ENCODE assay signal across 8 cellular contexts in genomic region chr17:979211-979538, GRCh38. TPM values are rescaled to one million over a fixed set of nuclear protein-coding genes. Genes with fewer than 3 reads are reported as not detected.
DNase-seq lines count a peak whose midpoint lies in the region; ATAC-seq, FAIRE-seq and TF ChIP-seq lines count a peak whose summit lies in the region.

No MANE protein-coding gene starts in this region.

- H3K36me3 ChIP-seq in Peyer's patch (no peaks in the 10 kb centered on the region), small intestine (ENCODE audit: control insufficient read depth in 2 of 2, insufficient read depth in 2 of 2, low read length in 2 of 2) (no peaks in the 10 kb centered on the region), BE2C (no peaks in the 10 kb centered on the region)

- H3K27ac ChIP-seq in Peyer's patch (peak overlapping the region in 3 of 4 donors; percentile 67 to 85 (median 80)), small intestine (ENCODE audit: low read depth in 1 of 2, low read length in 1 of 2) (peak overlapping the region in 1 of 2 donors; percentile 54)

- TF ChIP-seq POLR2A in Peyer's patch (IDR thresholded peaks at IDR 0.05): no peak

- ATAC-seq in GM21786 (IDR thresholded peaks at IDR 0.05; ENCODE audit: unreplicated experiment): peak; percentile 10
- ATAC-seq in Right ventricle myocardium superior (ENCODE audit: poor library complexity): peak; percentile 60
- ATAC-seq in GM21619 (IDR thresholded peaks at IDR 0.05; ENCODE audit: unreplicated experiment): no peak

- WGBS in small intestine, 3 donors: 0 to 1% (median 1%) methylated on average over 8 to 42 of the region's 42 CpGs

- H3K27me3 ChIP-seq in Peyer's patch: peaks cover 0 to 4% of the 10 kb centered on the region in 2 donors
- peaks cover 0 to 5% of the 10 kb centered on the region in 2 donors for H3K27me3 ChIP-seq in small intestine (ENCODE audit: control insufficient read depth in 2 of 2, insufficient read depth in 2 of 2, low read length in 2 of 2)
- H3K27me3 ChIP-seq in BE2C: peaks cover 37% of the 10 kb centered on the region

- DNase-seq in Peyer's patch (no peak), Right ventricle myocardium superior (no peak), small intestine (no peak), BE2C (no peak), DMS79 treated with DMSO at 0.1 percent for 48 hours (lab: John Stamatoyannopoulos, UW) (no peak)
- no peak for DNase-seq in activated T-cell treated with anti-CD3 and anti-CD28 coated beads, Interleukin-2, amount 50 U/mL, for 1 hour

- TF ChIP-seq CTCF in Peyer's patch (IDR thresholded peaks at IDR 0.05) (no peak), BE2C (IDR thresholded peaks at IDR 0.05; ENCODE audit: low read depth, low read length) (no peak)

- intact Hi-C loops in Right ventricle myocardium superior (cut with DNase I): loop anchor here (2.0 to 10.0 kb wide), 3 partner anchors 74 to 184 kb away; no protein-coding TSS in a partner anchor

- no peaks in the 10 kb centered on the region for H3K9me3 ChIP-seq in Peyer's patch
- H3K9me3 ChIP-seq in small intestine (ENCODE audit: control insufficient read depth, low read depth): no peaks in the 10 kb centered on the region
- no peaks in the 10 kb centered on the region for H3K9me3 ChIP-seq in BE2C

- H3K4me3 ChIP-seq in Peyer's patch: peak overlapping the region; percentile 42 to 82 (median 63)
- peak overlapping the region; percentile 56 to 64 for H3K4me3 ChIP-seq in small intestine (ENCODE audit: low read depth in 1 of 2, low read length in 2 of 2)
- no peak overlapping the region for H3K4me3 ChIP-seq in BE2C (ENCODE audit: low read depth, low read length)

- H3K4me1 ChIP-seq in Peyer's patch: peaks cover 0 to 21% (median 13%) of the 10 kb centered on the region in 4 donors
- H3K4me1 ChIP-seq in small intestine (ENCODE audit: control insufficient read depth in 2 of 2, insufficient read depth in 1 of 2, low read depth in 1 of 2, low read length in 1 of 2): no peaks in the 10 kb centered on the region
- H3K4me1 ChIP-seq in BE2C: no peaks in the 10 kb centered on the region

- no peak for FAIRE-seq in small intestine (lab: Jason Lieb, UNC)

RNA-seq across cellular contexts. Expression of gene NXN, which starts 0.4 kb away (rescaled TPM):
- total RNA-seq in Peyer's patch: 10 to 100 TPM in 2 of 4 donors, 1 to 10 TPM in 2; 2.1 to 14.0 (median 8.6) TPM
- total RNA-seq in Right ventricle myocardium superior: 20.2 TPM
- polyA plus RNA-seq in small intestine: 10 to 100 TPM in 1 of 3 donors, 1 to 10 TPM in 2; 2.2 to 12.5 (median 6.2) TPM
- polyA plus RNA-seq in BE2C (2012; ENCODE audit: insufficient read depth, insufficient read length, low read depth): 11.4 TPM

RNA-seq across cellular contexts. Expression of gene TIMM22, which starts 17.8 kb away (rescaled TPM):
- total RNA-seq in Peyer's patch (10 to 100 TPM in 3 of 4 donors, 1 to 10 TPM in 1; 9.0 to 18.2 (median 11.2) TPM), Right ventricle myocardium superior (17.1 TPM)
- 1 to 10 TPM; 6.9 to 8.5 (median 7.6) TPM for polyA plus RNA-seq in small intestine
- polyA plus RNA-seq in BE2C (2012; ENCODE audit: insufficient read depth, insufficient read length, low read depth): 16.4 TPM
